13 cellular contexts compared by ENCODE assay signal in genomic region chr2:9145752-9146430, GRCh38.
"Had no signal": no experiment of that assay in that cellular context is flagged by ENCODE, and none has a peak within 500 bp of the region (broad histone marks: within the 10 kb centered on the region; RNA-seq: fewer than 3 reads in every experiment).

No MANE protein-coding gene starts in this region.

- H3K4me1 ChIP-seq: psoas muscle had no signal

- H3K9me3 Mint-ChIP-seq: activated naive CD4-positive, alpha-beta T cell treated with anti-CD3 and anti-CD28 coated beads, Interleukin-2, amount 10 ng/mL, durations not matched to agents 7 days and 5 days; natural killer cell; stimulated activated naive CD8-positive, alpha-beta T cell treated with anti-CD3 and anti-CD28 coated beads, Interleukin-15, amount 100 ng/mL, for 72 hours had no signal

- H3K4me1 Mint-ChIP-seq: activated naive CD4-positive, alpha-beta T cell treated with anti-CD3 and anti-CD28 coated beads, Interleukin-2, amount 10 ng/mL, durations not matched to agents 7 days and 5 days had no signal

- H3K4me3 ChIP-seq: dorsolateral prefrontal cortex, gastrocnemius medialis, heart left ventricle, psoas muscle, thoracic aorta had no signal

- H3K27ac Mint-ChIP-seq: activated naive CD4-positive, alpha-beta T cell treated with anti-CD3 and anti-CD28 coated beads, Interleukin-2, amount 10 ng/mL, durations not matched to agents 7 days and 5 days; natural killer cell; stimulated activated naive CD8-positive, alpha-beta T cell treated with anti-CD3 and anti-CD28 coated beads, Interleukin-15, amount 100 ng/mL, for 72 hours had no signal

- ATAC-seq: natural killer cell; psoas muscle; stimulated activated naive CD8-positive, alpha-beta T cell treated with anti-CD3 and anti-CD28 coated beads, Interleukin-15, amount 100 ng/mL, for 72 hours had no signal

- H3K27me3 ChIP-seq: dorsolateral prefrontal cortex, gastrocnemius medialis had no signal

- H3K9me3 ChIP-seq: gastrocnemius medialis, heart left ventricle, psoas muscle, thoracic aorta had no signal

- DNase-seq: activated CD4-positive, alpha-beta T cell treated with anti-CD3 and anti-CD28 coated beads for 1 hour; activated CD4-positive, alpha-beta T cell treated with anti-CD3 and anti-CD28 coated beads, Interleukin-2, amount 50 U/mL, for 48 hours; activated naive CD4-positive, alpha-beta T cell treated with anti-CD3 and anti-CD28 coated beads, Interleukin-2, amount 10 ng/mL, durations not matched to agents 7 days and 5 days; dorsolateral prefrontal cortex; erythroblast; natural killer cell; psoas muscle; stimulated activated CD4-positive, alpha-beta T cell treated with anti-CD3 and anti-CD28 coated beads, Interleukin-1b, Interleukin-23, amount 100 ng/mL, for 48 hours; stimulated activated naive CD8-positive, alpha-beta T cell treated with anti-CD3 and anti-CD28 coated beads, Interleukin-15, amount 100 ng/mL, for 72 hours had no signal

- H3K4me3 Mint-ChIP-seq: activated naive CD4-positive, alpha-beta T cell treated with anti-CD3 and anti-CD28 coated beads, Interleukin-2, amount 10 ng/mL, durations not matched to agents 7 days and 5 days; natural killer cell; stimulated activated naive CD8-positive, alpha-beta T cell treated with anti-CD3 and anti-CD28 coated beads, Interleukin-15, amount 100 ng/mL, for 72 hours had no signal

- H3K36me3 ChIP-seq: gastrocnemius medialis, heart left ventricle, thoracic aorta had no signal

- H3K36me3 Mint-ChIP-seq: activated naive CD4-positive, alpha-beta T cell treated with anti-CD3 and anti-CD28 coated beads, Interleukin-2, amount 10 ng/mL, durations not matched to agents 7 days and 5 days; natural killer cell had no signal

- H3K27ac ChIP-seq: dorsolateral prefrontal cortex, gastrocnemius medialis, heart left ventricle, psoas muscle, thoracic aorta had no signal

- FAIRE-seq: islet of Langerhans had no signal
